In the genomic region with DNA sequence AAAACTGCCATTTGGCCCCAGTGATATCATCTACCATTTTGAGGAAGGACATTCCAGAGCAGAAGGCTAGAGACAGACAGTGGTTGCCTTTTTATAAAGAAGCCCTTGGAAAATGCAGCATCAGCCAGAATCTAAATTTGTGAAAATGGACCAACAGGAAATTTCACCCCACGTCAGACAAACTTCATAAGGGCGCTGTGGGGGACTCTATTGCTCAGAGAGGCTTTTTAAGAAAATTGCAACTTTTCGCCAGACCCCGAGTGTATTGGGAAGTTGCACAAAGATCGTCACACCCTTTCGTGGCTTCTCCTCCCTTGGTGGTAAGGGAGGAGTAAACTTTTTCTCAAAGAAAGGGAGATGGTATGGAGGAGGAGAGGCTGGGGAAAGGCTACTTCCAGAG, we compare ENCODE assay signal across 8 cellular contexts. TPM values are rescaled to one million over a fixed set of nuclear protein-coding genes. Genes with fewer than 3 reads are reported as not detected.
"Had no signal": no experiment of that assay in that cellular context is flagged by ENCODE, and none has a peak within 500 bp of the region (broad histone marks: within the 10 kb centered on the region; RNA-seq: fewer than 3 reads in every experiment).

No MANE protein-coding gene starts in this region.

- DNase-seq: GOT3, H9, HCEC 1CT, IMR-90, KBM-7 had no signal

- H3K27ac Mint-ChIP-seq: H9 had no signal

- H3K4me3 Mint-ChIP-seq: H9 had no signal

- FAIRE-seq: H54, HTR-8/SVneo had no signal

RNA-seq across cellular contexts. Expression of gene ALX4, which starts 12.3 kb away (rescaled TPM):
- total RNA-seq: H9, HT-29, IMR-90 had no signal
- polyA plus RNA-seq: IMR-90 had no signal
